8 cellular contexts compared by ENCODE assay signal in the genomic region with DNA sequence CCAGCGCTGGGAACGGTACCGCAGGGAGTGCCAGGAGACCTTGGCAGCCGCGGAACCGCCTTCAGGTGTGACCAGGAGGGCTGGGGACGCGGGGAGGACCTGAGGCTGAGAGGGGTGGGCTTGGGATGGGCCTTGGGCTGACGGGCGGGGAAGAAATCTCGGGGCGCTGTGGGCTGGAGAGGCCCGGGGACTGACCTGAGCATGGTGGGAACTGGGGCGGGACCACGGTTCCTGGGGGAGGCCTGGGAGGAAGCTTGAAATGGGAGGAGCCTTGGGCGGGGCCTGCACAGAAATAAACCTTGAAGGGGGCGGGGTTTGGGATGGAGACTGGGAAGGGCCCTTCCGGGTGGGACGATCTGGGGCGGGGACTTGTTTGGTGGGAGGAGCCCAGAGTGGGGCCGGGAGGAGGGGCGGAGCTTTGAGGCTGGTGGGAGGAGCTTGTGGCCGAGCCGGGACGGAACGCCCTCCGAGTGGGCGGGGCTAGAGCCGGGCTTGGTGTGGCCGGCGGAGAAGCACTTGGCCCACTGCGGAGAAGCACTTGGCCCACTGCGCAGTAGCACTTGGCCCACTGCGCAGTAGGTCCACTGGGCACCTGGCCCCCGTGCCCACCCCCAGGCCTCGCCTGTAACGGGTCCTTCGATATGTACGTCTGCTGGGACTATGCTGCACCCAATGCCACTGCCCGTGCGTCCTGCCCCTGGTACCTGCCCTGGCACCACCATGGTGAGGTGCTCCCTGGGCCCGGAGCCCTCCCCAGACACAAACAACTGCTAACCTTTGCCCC. TPM values are rescaled to one million over a fixed set of nuclear protein-coding genes. Genes with fewer than 3 reads are reported as not detected.
DNase-seq lines count a peak whose midpoint lies in the region; ATAC-seq, FAIRE-seq and TF ChIP-seq lines count a peak whose summit lies in the region.

No MANE protein-coding gene starts in this region.

- peak overlapping the region; percentile 86 for H3K4me3 Mint-ChIP-seq in neural progenitor cell

- H3K4me3 ChIP-seq in gastroesophageal sphincter: no peak overlapping the region
- peak overlapping the region; percentile 31 for H3K4me3 ChIP-seq in neural progenitor cell

- H3F3A ChIP-seq in neural progenitor cell (ENCODE audit: low read depth): peaks cover 42% of the 10 kb centered on the region

- H3K27me3 ChIP-seq in gastroesophageal sphincter: peaks cover 97% of the 10 kb centered on the region
- peaks cover 87% of the 10 kb centered on the region for H3K27me3 ChIP-seq in neural progenitor cell

- TF ChIP-seq EP300 in gastroesophageal sphincter (IDR thresholded peaks at IDR 0.05): no peak

- H2AFZ ChIP-seq in neural progenitor cell (replicated peaks): no peak overlapping the region

- peak; percentile 57 for ATAC-seq in HG02678 (IDR thresholded peaks at IDR 0.05; ENCODE audit: unreplicated experiment)
- peak; percentile 34 for ATAC-seq in gastroesophageal sphincter

- no peaks in the 10 kb centered on the region for H3K36me3 ChIP-seq in gastroesophageal sphincter
- no peaks in the 10 kb centered on the region for H3K36me3 ChIP-seq in neural progenitor cell

- TF ChIP-seq CTCF in gastroesophageal sphincter (IDR thresholded peaks at IDR 0.05): no peak
- TF ChIP-seq CTCF in neural progenitor cell (IDR thresholded peaks at IDR 0.05): no peak

- H4K20me1 ChIP-seq in neural progenitor cell (ENCODE audit: low read depth): peaks cover 8% of the 10 kb centered on the region

- H3K4me1 ChIP-seq in gastroesophageal sphincter (peaks cover 0 to 32% (median 18%) of the 10 kb centered on the region in 3 donors), neural progenitor cell (peaks cover 12% of the 10 kb centered on the region)

- peaks cover 37% of the 10 kb centered on the region for H3K27me3 Mint-ChIP-seq in neural progenitor cell (ENCODE audit: insufficient read depth, low read depth)

- FAIRE-seq in GM12891 (lab: Jason Lieb, UNC) (peak; percentile 96), HTR-8/SVneo (lab: Jason Lieb, UNC) (no peak)

- peaks cover 27% of the 10 kb centered on the region for H3K4me1 Mint-ChIP-seq in neural progenitor cell

- peak overlapping the region; percentile 72 for H3K4me2 ChIP-seq in neural progenitor cell

- H3K9me3 ChIP-seq in gastroesophageal sphincter (no peaks in the 10 kb centered on the region), neural progenitor cell (ENCODE audit: low read depth) (no peaks in the 10 kb centered on the region)

- no peaks in the 10 kb centered on the region for H3K9me3 Mint-ChIP-seq in neural progenitor cell

- no peak overlapping the region for H3K27ac ChIP-seq in gastroesophageal sphincter
- no peak overlapping the region for H3K27ac ChIP-seq in neural progenitor cell

- no peaks in the 10 kb centered on the region for H3K79me2 ChIP-seq in neural progenitor cell (ENCODE audit: low read depth)

- WGBS in gastroesophageal sphincter (ENCODE audit: low coverage in 1 of 2), 2 donors: 10% methylated on average over 2 to 9 of the region's 42 CpGs

- no peak overlapping the region for H3K9ac ChIP-seq in neural progenitor cell

- TF ChIP-seq POLR2A in GM12891 (IDR thresholded peaks at IDR 0.05; ENCODE audit: low read depth, low read length) (no peak), gastroesophageal sphincter (IDR thresholded peaks at IDR 0.05) (no peak)

- DNase-seq in GM12891 (ENCODE audit: insufficient read length, low spot score) (peak; percentile 91), NCI-H82 (lab: John Stamatoyannopoulos, UW) (peak; percentile 88), neural progenitor cell (ENCODE audit: low spot score) (peak; percentile 92), OCI-M2 (lab: John Stamatoyannopoulos, UW; ENCODE audit: unreplicated experiment) (no peak), HTR-8/SVneo (ENCODE audit: insufficient read length, low spot score) (no peak)
- peak; percentile 24 for DNase-seq in activated gamma-delta T cell treated with anti-CD3 and anti-CD28 coated beads, Interleukin-2, amount 50 U/mL, for 16 hours (ENCODE audit: low read depth)

- no peak overlapping the region for H3K27ac Mint-ChIP-seq in neural progenitor cell

- H3K36me3 Mint-ChIP-seq in neural progenitor cell: no peaks in the 10 kb centered on the region

TF ChIP-seq in GM12891, 5 proteins besides CTCF, POLR2A, EP300 and RAD21:
- TF ChIP-seq PAX5 (IDR thresholded peaks at IDR 0.05; ENCODE audit: insufficient read depth, low read length, severe bottlenecking) (no peak), TAF1 (IDR thresholded peaks at IDR 0.05; ENCODE audit: low read depth, low read length) (no peak), POLR2AphosphoS5 (IDR thresholded peaks at IDR 0.05; ENCODE audit: low read depth, low read length) (no peak), SPI1 (IDR thresholded peaks at IDR 0.05; ENCODE audit: low read depth, low read length) (no peak), POU2F2 (IDR thresholded peaks at IDR 0.05; ENCODE audit: low read depth, low read length) (no peak)
TF ChIP-seq in GM12891: peak in this region for 0.

RNA-seq across cellular contexts. Expression of a gene that starts 2.8 kb away (rescaled TPM):
- polyA plus RNA-seq in GM12891 (2012; ENCODE audit: low read depth, missing spikeins): 17.4 TPM
- total RNA-seq in gastroesophageal sphincter: under 1 TPM in 1 of 4 donors, not detected in 3; 0.54 TPM
- not detected in 2 replicates for total RNA-seq in neural progenitor cell (ENCODE audit: low replicate concordance)

RNA-seq across cellular contexts. Expression of a gene that starts 20.9 kb away (rescaled TPM):
- 683 TPM for polyA plus RNA-seq in GM12891 (2012; ENCODE audit: low read depth, missing spikeins)
- total RNA-seq in gastroesophageal sphincter: 100 to 1,000 TPM; 113 to 201 (median 152) TPM
- total RNA-seq in neural progenitor cell (ENCODE audit: low replicate concordance): 330 and 405 TPM in 2 replicates

RNA-seq across cellular contexts. Expression of a gene that starts 21.6 kb away (rescaled TPM):
- 10.8 TPM for polyA plus RNA-seq in GM12891 (2012; ENCODE audit: low read depth, missing spikeins)
- 1 to 10 TPM; 2.7 to 6.6 (median 4.2) TPM for total RNA-seq in gastroesophageal sphincter
- total RNA-seq in neural progenitor cell (ENCODE audit: low replicate concordance): 4.5 and 15.7 TPM in 2 replicates

RNA-seq across cellular contexts. Expression of a gene that starts 31.7 kb away (rescaled TPM):
- polyA plus RNA-seq in GM12891 (2012; ENCODE audit: low read depth, missing spikeins): 49.5 TPM
- total RNA-seq in gastroesophageal sphincter (10 to 100 TPM; 18.3 to 29.2 (median 18.9) TPM), neural progenitor cell (ENCODE audit: low replicate concordance) (15.9 and 20.3 TPM in 2 replicates)

RNA-seq across cellular contexts. Expression of a gene that starts 59.8 kb away (rescaled TPM):
- 13.4 TPM for polyA plus RNA-seq in GM12891 (2012; ENCODE audit: low read depth, missing spikeins)
- total RNA-seq in gastroesophageal sphincter: 10 to 100 TPM; 12.1 to 20.5 (median 14.9) TPM
- 7.5 and 21.3 TPM in 2 replicates for total RNA-seq in neural progenitor cell (ENCODE audit: low replicate concordance)

Comparison
In these comparisons a context has a peak if more than half of its experiments do, and no peak if none do; other contexts are left out.
1. DNase-seq: peak in GM12891 (single experiment), NCI-H82 (single experiment), activated gamma-delta T cell treated with anti-CD3 and anti-CD28 coated beads, Interleukin-2, amount 50 U/mL, for 16 hours (single experiment) and neural progenitor cell (single experiment); none in OCI-M2 (single experiment) and HTR-8/SVneo (single experiment).